37 cellular contexts compared by ENCODE assay signal in genomic region chr17:43852571-43852970, GRCh38. TPM values are rescaled to one million over a fixed set of nuclear protein-coding genes. Genes with fewer than 3 reads are reported as not detected.
"Had no signal": no experiment of that assay in that cellular context is flagged by ENCODE, and none has a peak within 500 bp of the region (broad histone marks: within the 10 kb centered on the region; RNA-seq: fewer than 3 reads in every experiment).

No MANE protein-coding gene starts in this region.

- ATAC-seq: activated CD4-positive, alpha-beta T cell treated with anti-CD3 and anti-CD28 coated beads for 36 hours; activated CD8-positive, alpha-beta memory T cell treated with anti-CD3 and anti-CD28 coated beads, Interleukin-2, amount 10 ng/mL, durations not matched to agents 7 days and 5 days; activated CD8-positive, alpha-beta T cell treated with anti-CD3 and anti-CD28 coated beads, Interleukin-2, amount 10 ng/mL, durations not matched to agents 7 days and 5 days; activated naive CD4-positive, alpha-beta T cell treated with anti-CD3 and anti-CD28 coated beads, Interleukin-2, amount 50 U/mL, for 72 hours; gastroesophageal sphincter had no signal

- H3K4me1 ChIP-seq: ascending aorta, breast epithelium, colonic mucosa, esophagus squamous epithelium, gastroesophageal sphincter had no signal

- H3K27ac Mint-ChIP-seq: activated CD4-positive, alpha-beta memory T cell treated with anti-CD3 and anti-CD28 coated beads for 36 hours; activated CD4-positive, alpha-beta T cell treated with anti-CD3 and anti-CD28 coated beads for 36 hours; activated CD4-positive, alpha-beta T cell treated with anti-CD3 and anti-CD28 coated beads, Interleukin-2, amount 10 ng/mL, durations not matched to agents 24 days and 14 days; activated CD8-positive, alpha-beta memory T cell treated with anti-CD3 and anti-CD28 coated beads, Interleukin-2, amount 10 ng/mL, durations not matched to agents 7 days and 5 days; activated CD8-positive, alpha-beta T cell treated with anti-CD3 and anti-CD28 coated beads, Interleukin-2, amount 10 ng/mL, durations not matched to agents 7 days and 5 days; activated naive CD4-positive, alpha-beta T cell treated with anti-CD3 and anti-CD28 coated beads, Interleukin-2, amount 10 ng/mL, durations not matched to agents 7 days and 5 days; activated naive CD4-positive, alpha-beta T cell treated with anti-CD3 and anti-CD28 coated beads, Interleukin-2, amount 50 U/mL, for 72 hours; activated naive CD8-positive, alpha-beta T cell treated with anti-CD3 and anti-CD28 coated beads, Interleukin-2, amount 10 ng/mL, durations not matched to agents 7 days and 5 days; activated T-helper 1 cell treated with anti-CD3 and anti-CD28 coated beads, Interleukin-12 subunit alpha, Interleukin-12 subunit beta, Interleukin-2, Interleukin-4 antibody, amounts not matched to agents 30 ng/mL and 10 ng/mL and 1 ng/mL, durations not matched to agents 14 hours and 24 hours and 36 hours; activated T-helper 2 cell treated with anti-CD3 and anti-CD28 coated beads, Interferon-gamma antibody, Interleukin-2, Interleukin-4, amounts not matched to agents 10 μg/mL and 5 μg/mL and 100 μg/mL, durations not matched to agents 14 hours and 24 hours and 36 hours had no signal

- H3K36me3 ChIP-seq: ascending aorta, breast epithelium, cardiac muscle cell, colonic mucosa, esophagus squamous epithelium, gastroesophageal sphincter had no signal

- H3K9me3 ChIP-seq: ascending aorta, breast epithelium, colonic mucosa, esophagus squamous epithelium, gastroesophageal sphincter had no signal

- DNase-seq: activated CD4-positive, alpha-beta memory T cell treated with anti-CD3 and anti-CD28 coated beads for 36 hours; activated CD4-positive, alpha-beta T cell treated with anti-CD3 and anti-CD28 coated beads for 36 hours; activated CD4-positive, alpha-beta T cell treated with anti-CD3 and anti-CD28 coated beads, Interleukin-2, amount 10 ng/mL, durations not matched to agents 24 days and 14 days; activated CD4-positive, CD25-positive, alpha-beta regulatory T cell; activated CD4-positive, CD25-positive, alpha-beta regulatory T cell treated with anti-CD3 and anti-CD28 coated beads, Interleukin-2, amount 50 U/mL, for 72 hours; activated CD8-positive, alpha-beta memory T cell treated with anti-CD3 and anti-CD28 coated beads, Interleukin-2, amount 10 ng/mL, durations not matched to agents 7 days and 5 days; activated CD8-positive, alpha-beta memory T cell treated with anti-CD3 and anti-CD28 coated beads, Interleukin-2, amount 50 U/mL, for 4 hours; activated CD8-positive, alpha-beta T cell treated with anti-CD3 and anti-CD28 coated beads, Interleukin-2, amount 10 ng/mL, durations not matched to agents 7 days and 5 days; activated effector memory CD4-positive, alpha-beta T cell treated with anti-CD3 and anti-CD28 coated beads, Interleukin-2, amount 50 U/mL, for 16 hours; activated naive CD4-positive, alpha-beta T cell treated with anti-CD3 and anti-CD28 coated beads, Interleukin-2, amount 10 ng/mL, durations not matched to agents 7 days and 5 days; activated naive CD8-positive, alpha-beta T cell treated with anti-CD3 and anti-CD28 coated beads, Interleukin-2, amount 10 ng/mL, durations not matched to agents 7 days and 5 days; activated T-cell treated with anti-CD3 and anti-CD28 coated beads, Interleukin-2, amount 50 U/mL, for 1 hour; activated T-cell treated with anti-CD3 and anti-CD28 coated beads, Interleukin-2, amount 50 U/mL, for 48 hours; central memory CD4-positive, alpha-beta T cell; cerebellar nuclear complex; colonic mucosa; effector CD8-positive, alpha-beta T cell; esophagus squamous epithelium; foreskin melanocyte; T-helper 2 cell had no signal

- H3K4me3 ChIP-seq: ascending aorta, breast epithelium, cardiac muscle cell, colonic mucosa, esophagus squamous epithelium, gastroesophageal sphincter had no signal

- H3K4me1 Mint-ChIP-seq: activated CD4-positive, alpha-beta T cell treated with anti-CD3 and anti-CD28 coated beads for 36 hours; activated CD4-positive, alpha-beta T cell treated with anti-CD3 and anti-CD28 coated beads, Interleukin-2, amount 10 ng/mL, durations not matched to agents 24 days and 14 days; activated CD8-positive, alpha-beta memory T cell treated with anti-CD3 and anti-CD28 coated beads, Interleukin-2, amount 10 ng/mL, durations not matched to agents 7 days and 5 days; activated naive CD4-positive, alpha-beta T cell treated with anti-CD3 and anti-CD28 coated beads, Interleukin-2, amount 10 ng/mL, durations not matched to agents 7 days and 5 days; activated naive CD8-positive, alpha-beta T cell treated with anti-CD3 and anti-CD28 coated beads, Interleukin-2, amount 10 ng/mL, durations not matched to agents 7 days and 5 days had no signal

- FAIRE-seq: endometrium, endothelial cell of umbilical vein had no signal

- H3K4me3 Mint-ChIP-seq: activated CD4-positive, alpha-beta memory T cell treated with anti-CD3 and anti-CD28 coated beads for 36 hours; activated CD4-positive, alpha-beta T cell treated with anti-CD3 and anti-CD28 coated beads for 36 hours; activated CD4-positive, alpha-beta T cell treated with anti-CD3 and anti-CD28 coated beads, Interleukin-2, amount 10 ng/mL, durations not matched to agents 24 days and 14 days; activated CD8-positive, alpha-beta memory T cell treated with anti-CD3 and anti-CD28 coated beads, Interleukin-2, amount 10 ng/mL, durations not matched to agents 7 days and 5 days; activated CD8-positive, alpha-beta T cell treated with anti-CD3 and anti-CD28 coated beads, Interleukin-2, amount 10 ng/mL, durations not matched to agents 7 days and 5 days; activated naive CD4-positive, alpha-beta T cell treated with anti-CD3 and anti-CD28 coated beads, Interleukin-2, amount 10 ng/mL, durations not matched to agents 7 days and 5 days; activated naive CD8-positive, alpha-beta T cell treated with anti-CD3 and anti-CD28 coated beads, Interleukin-2, amount 10 ng/mL, durations not matched to agents 7 days and 5 days; activated T-helper 1 cell treated with anti-CD3 and anti-CD28 coated beads, Interleukin-12 subunit alpha, Interleukin-12 subunit beta, Interleukin-2, Interleukin-4 antibody, amounts not matched to agents 30 ng/mL and 10 ng/mL and 1 ng/mL, durations not matched to agents 14 hours and 24 hours and 36 hours; brain had no signal

- H3K27me3 ChIP-seq: ascending aorta, breast epithelium, cardiac muscle cell, colonic mucosa had no signal

- H3K36me3 Mint-ChIP-seq: activated CD4-positive, alpha-beta memory T cell treated with anti-CD3 and anti-CD28 coated beads for 36 hours; activated CD8-positive, alpha-beta memory T cell treated with anti-CD3 and anti-CD28 coated beads, Interleukin-2, amount 10 ng/mL, durations not matched to agents 7 days and 5 days; activated naive CD4-positive, alpha-beta T cell treated with anti-CD3 and anti-CD28 coated beads, Interleukin-2, amount 10 ng/mL, durations not matched to agents 7 days and 5 days; activated naive CD4-positive, alpha-beta T cell treated with anti-CD3 and anti-CD28 coated beads, Interleukin-2, amount 50 U/mL, for 72 hours; activated naive CD8-positive, alpha-beta T cell treated with anti-CD3 and anti-CD28 coated beads, Interleukin-2, amount 10 ng/mL, durations not matched to agents 7 days and 5 days; brain had no signal

- H3K27me3 Mint-ChIP-seq: activated naive CD8-positive, alpha-beta T cell treated with anti-CD3 and anti-CD28 coated beads, Interleukin-2, amount 10 ng/mL, durations not matched to agents 7 days and 5 days had no signal

- H3K9me3 Mint-ChIP-seq: activated CD4-positive, alpha-beta memory T cell treated with anti-CD3 and anti-CD28 coated beads for 36 hours; activated CD4-positive, alpha-beta T cell treated with anti-CD3 and anti-CD28 coated beads, Interleukin-2, amount 10 ng/mL, durations not matched to agents 24 days and 14 days; activated naive CD4-positive, alpha-beta T cell treated with anti-CD3 and anti-CD28 coated beads, Interleukin-2, amount 10 ng/mL, durations not matched to agents 7 days and 5 days; activated naive CD4-positive, alpha-beta T cell treated with anti-CD3 and anti-CD28 coated beads, Interleukin-2, amount 50 U/mL, for 72 hours; activated naive CD8-positive, alpha-beta T cell treated with anti-CD3 and anti-CD28 coated beads, Interleukin-2, amount 10 ng/mL, durations not matched to agents 7 days and 5 days; activated T-helper 1 cell treated with anti-CD3 and anti-CD28 coated beads, Interleukin-12 subunit alpha, Interleukin-12 subunit beta, Interleukin-2, Interleukin-4 antibody, amounts not matched to agents 30 ng/mL and 10 ng/mL and 1 ng/mL, durations not matched to agents 14 hours and 24 hours and 36 hours; activated T-helper 2 cell treated with anti-CD3 and anti-CD28 coated beads, Interferon-gamma antibody, Interleukin-2, Interleukin-4, amounts not matched to agents 10 μg/mL and 5 μg/mL and 100 μg/mL, durations not matched to agents 14 hours and 24 hours and 36 hours had no signal

- H3K27ac ChIP-seq: ascending aorta, cardiac muscle cell, colonic mucosa, epithelial cell of prostate, esophagus squamous epithelium, gastroesophageal sphincter had no signal

RNA-seq across cellular contexts. Expression of gene CD300LG, which starts 5.6 kb away (rescaled TPM):
- total RNA-seq: activated CD4-positive, alpha-beta memory T cell treated with anti-CD3 and anti-CD28 coated beads for 36 hours; activated CD4-positive, alpha-beta T cell treated with anti-CD3 and anti-CD28 coated beads for 36 hours; activated CD4-positive, alpha-beta T cell treated with anti-CD3 and anti-CD28 coated beads, Interleukin-2, amount 10 ng/mL, durations not matched to agents 24 days and 14 days; activated CD8-positive, alpha-beta memory T cell treated with anti-CD3 and anti-CD28 coated beads for 36 hours; activated CD8-positive, alpha-beta memory T cell treated with anti-CD3 and anti-CD28 coated beads, Interleukin-2, amount 10 ng/mL, durations not matched to agents 7 days and 5 days; activated CD8-positive, alpha-beta T cell treated with anti-CD3 and anti-CD28 coated beads, Interleukin-2, amount 10 ng/mL, durations not matched to agents 7 days and 5 days; activated naive CD4-positive, alpha-beta T cell treated with anti-CD3 and anti-CD28 coated beads, Interleukin-2, amount 50 U/mL, for 72 hours; activated naive CD8-positive, alpha-beta T cell treated with anti-CD3 and anti-CD28 coated beads, Interleukin-2, amount 10 ng/mL, durations not matched to agents 7 days and 5 days; activated T-helper 1 cell treated with anti-CD3 and anti-CD28 coated beads, Interleukin-12 subunit alpha, Interleukin-12 subunit beta, Interleukin-2, Interleukin-4 antibody, amounts not matched to agents 30 ng/mL and 10 ng/mL and 1 ng/mL, durations not matched to agents 14 hours and 24 hours and 36 hours; activated T-helper 2 cell treated with anti-CD3 and anti-CD28 coated beads, Interferon-gamma antibody, Interleukin-2, Interleukin-4, amounts not matched to agents 10 μg/mL and 5 μg/mL and 100 μg/mL, durations not matched to agents 14 hours and 24 hours and 36 hours; cardiac muscle cell; dermis microvascular lymphatic vessel endothelial cell; endothelial cell of umbilical vein; fibroblast of lung; fibroblast of villous mesenchyme; glomerular endothelial cell; T-helper 1 cell treated with Interleukin-12 subunit alpha and Interleukin-12 subunit beta and Interleukin-4 antibody, amounts not matched to agents 30 ng/mL and 1 ng/mL, for 36 hours had no signal
- polyA plus RNA-seq: cardiac muscle cell, endothelial cell of umbilical vein, fibroblast of lung had no signal

RNA-seq across cellular contexts. Expression of gene MPP3, which starts 19.6 kb away (rescaled TPM):
- total RNA-seq: activated CD8-positive, alpha-beta memory T cell treated with anti-CD3 and anti-CD28 coated beads, Interleukin-2, amount 10 ng/mL, durations not matched to agents 7 days and 5 days; activated CD8-positive, alpha-beta T cell treated with anti-CD3 and anti-CD28 coated beads, Interleukin-2, amount 10 ng/mL, durations not matched to agents 7 days and 5 days; T-helper 1 cell treated with Interleukin-12 subunit alpha and Interleukin-12 subunit beta and Interleukin-4 antibody, amounts not matched to agents 30 ng/mL and 1 ng/mL, for 36 hours had no signal
